In the genomic region with DNA sequence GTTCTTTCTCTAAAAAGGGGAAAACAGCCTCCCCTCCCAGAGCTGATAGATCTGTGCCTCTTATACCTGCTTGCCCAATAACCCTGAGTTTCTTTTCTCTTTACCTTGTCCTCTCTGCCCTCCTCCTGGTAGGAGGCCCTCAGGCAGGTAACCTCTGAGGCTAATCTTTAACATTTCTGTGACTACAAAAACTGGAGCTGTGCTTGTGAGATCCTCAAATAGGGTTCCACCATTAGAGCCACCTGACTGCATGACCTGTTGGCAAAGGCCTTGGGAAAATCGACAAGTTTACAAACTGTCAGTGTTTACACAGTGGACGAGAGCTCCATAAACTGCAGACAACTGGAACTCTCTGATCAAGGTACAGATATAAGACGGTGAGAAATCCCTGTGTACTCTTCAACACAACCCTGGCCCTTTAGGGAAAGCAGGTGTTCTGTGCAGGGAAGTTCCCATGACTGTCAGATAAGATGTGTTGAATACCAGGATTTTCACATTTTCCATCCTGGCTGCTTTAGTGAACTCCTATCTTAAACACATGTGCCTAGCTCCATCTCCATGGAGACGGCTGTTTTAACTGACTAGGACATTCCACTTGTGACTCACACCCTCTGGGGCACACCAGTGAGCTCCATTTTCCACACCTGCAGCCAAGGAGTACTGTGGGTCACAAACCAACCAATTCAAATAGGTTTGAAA, we compare ENCODE assay signal across 8 cellular contexts. TPM values are rescaled to one million over a fixed set of nuclear protein-coding genes. Genes with fewer than 3 reads are reported as not detected.
DNase-seq lines count a peak whose midpoint lies in the region; ATAC-seq, FAIRE-seq and TF ChIP-seq lines count a peak whose summit lies in the region.

No MANE protein-coding gene starts in this region.

- H3K4me1 ChIP-seq in astrocyte (ENCODE audit: insufficient read depth, low read length) (peaks cover 14% of the 10 kb centered on the region), stomach smooth muscle (ENCODE audit: control insufficient read depth, insufficient read depth, low read length) (peaks cover 28% of the 10 kb centered on the region)

- DNase-seq in HS-5 (ENCODE audit: low read depth): peak; percentile 77
- DNase-seq in astrocyte (ENCODE audit: low read depth): peak; percentile 97
- DNase-seq in activated CD8-positive, alpha-beta memory T cell treated with anti-CD3 and anti-CD28 coated beads, Interleukin-2, amount 50 U/mL, for 48 hours: no peak

- H3K4me1 Mint-ChIP-seq in astrocyte (ENCODE audit: low read depth, unreplicated experiment): peaks cover 9% of the 10 kb centered on the region

- no peaks in the 10 kb centered on the region for H3K79me2 ChIP-seq in astrocyte (ENCODE audit: insufficient read depth, low read length)

- H3K27me3 ChIP-seq in astrocyte (ENCODE audit: insufficient read depth, low read length) (no peaks in the 10 kb centered on the region), layer of hippocampus (ENCODE audit: control insufficient read depth, insufficient read depth, low read length) (no peaks in the 10 kb centered on the region), stomach smooth muscle (ENCODE audit: control insufficient read depth in 1 of 2, insufficient read depth in 2 of 2, low read length in 2 of 2) (no peaks in the 10 kb centered on the region)

- no peak overlapping the region for H3K4me3 Mint-ChIP-seq in astrocyte (ENCODE audit: unreplicated experiment)

- ATAC-seq in HG02973 (IDR thresholded peaks at IDR 0.05; ENCODE audit: unreplicated experiment) (no peak), HG03135 (IDR thresholded peaks at IDR 0.05; ENCODE audit: unreplicated experiment) (no peak)

- no peak for TF ChIP-seq CTCF in 22Rv1 (IDR thresholded peaks at IDR 0.05)
- no peak for TF ChIP-seq CTCF in astrocyte (IDR thresholded peaks at IDR 0.05; ENCODE audit: insufficient read depth, low read depth, low read length)

- H3K27ac ChIP-seq in 22Rv1 (peak overlapping the region; percentile 79), astrocyte (ENCODE audit: low read depth, low read length) (peak overlapping the region; percentile 83), layer of hippocampus (ENCODE audit: low read depth, low read length) (peak overlapping the region; percentile 27), stomach smooth muscle (ENCODE audit: low read length) (peak overlapping the region; percentile 46)

- H3K9me3 ChIP-seq in astrocyte (ENCODE audit: insufficient read depth, low read depth, low read length) (no peaks in the 10 kb centered on the region), stomach smooth muscle (ENCODE audit: control insufficient read depth in 2 of 2, low read length in 2 of 2) (no peaks in the 10 kb centered on the region)

- no peaks in the 10 kb centered on the region for H3K9me3 Mint-ChIP-seq in astrocyte (ENCODE audit: unreplicated experiment)

- H3K27ac Mint-ChIP-seq in astrocyte (ENCODE audit: unreplicated experiment): peak overlapping the region; percentile 66

- H2AFZ ChIP-seq in astrocyte (ENCODE audit: low read depth, low read length): no peak overlapping the region

- no peak overlapping the region for H3K4me3 ChIP-seq in astrocyte (ENCODE audit: insufficient read depth, low read depth, low read length)
- no peak overlapping the region for H3K4me3 ChIP-seq in stomach smooth muscle (ENCODE audit: low read length in 2 of 2)

- H3K36me3 ChIP-seq in astrocyte (ENCODE audit: insufficient read depth, low read length): peaks cover 18% of the 10 kb centered on the region
- peaks cover 16 to 40% of the 10 kb centered on the region in 2 donors for H3K36me3 ChIP-seq in stomach smooth muscle (ENCODE audit: control insufficient read depth in 2 of 2, insufficient read depth in 2 of 2, low read length in 2 of 2)

- FAIRE-seq in astrocyte (lab: Jason Lieb, UNC): peak; percentile 49

- H3K9ac ChIP-seq in astrocyte (ENCODE audit: low read length) (peak overlapping the region; percentile 73), stomach smooth muscle (ENCODE audit: low read length in 2 of 2) (peak overlapping the region in 1 of 2 donors; percentile 13)

- peaks cover 13% of the 10 kb centered on the region for H3K36me3 Mint-ChIP-seq in astrocyte (ENCODE audit: low read depth, unreplicated experiment)

- H3K4me2 ChIP-seq in astrocyte (ENCODE audit: low read length): peak overlapping the region; percentile 42

- H4K20me1 ChIP-seq in astrocyte (ENCODE audit: insufficient read depth, low read length): peaks cover 3% of the 10 kb centered on the region

- H3K27me3 Mint-ChIP-seq in astrocyte (ENCODE audit: low read depth, unreplicated experiment): no peaks in the 10 kb centered on the region

RNA-seq across cellular contexts. Expression of a gene that starts 38.3 kb away (rescaled TPM):
- total RNA-seq in astrocyte: 172 and 182 TPM in 2 replicates

Comparison
In these comparisons a context has a peak if more than half of its experiments do, and no peak if none do; other contexts are left out.
1. H3K27ac ChIP-seq: peak in every context shown above with its lines; median percentile 83 in astrocyte; 79 in 22Rv1; 46 in stomach smooth muscle; 27 in layer of hippocampus.